ENCODE assay signal across 14 cellular contexts in the genomic region with DNA sequence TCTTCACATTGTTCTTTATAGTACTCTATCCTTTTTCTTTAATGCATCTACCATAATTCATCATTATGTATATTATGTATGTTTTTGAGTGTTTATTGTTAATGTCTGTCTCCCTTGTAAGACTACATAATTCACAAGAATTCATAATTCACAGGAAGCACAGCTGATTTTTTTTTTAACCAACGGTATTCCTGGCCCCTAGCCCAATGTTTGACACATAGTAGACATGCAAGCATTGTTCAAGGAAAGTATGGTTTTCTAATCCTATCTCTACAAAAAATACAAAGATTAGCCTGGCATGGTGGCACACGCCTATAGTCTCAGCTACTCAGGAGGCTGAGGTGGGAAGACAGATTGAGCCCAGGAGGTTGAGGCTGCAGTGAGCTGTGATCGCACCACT.
DNase-seq lines count a peak whose midpoint lies in the region; FAIRE-seq and TF ChIP-seq lines count a peak whose summit lies in the region.
"Had no signal": no experiment of that assay in that cellular context is flagged by ENCODE, and none has a peak within 500 bp of the region (broad histone marks: within the 10 kb centered on the region; RNA-seq: fewer than 3 reads in every experiment).

No MANE protein-coding gene starts in this region.

- no peaks in the 10 kb centered on the region for H3K9me3 Mint-ChIP-seq in brain
- H3K9me3 Mint-ChIP-seq: HFFc6 had no signal

- FAIRE-seq in GM19239 (lab: Jason Lieb, UNC), result no peak

- H3K27ac Mint-ChIP-seq in brain, result peak overlapping the region in 3 of 5 experiments; percentile 28 to 47 (median 36)
- H3K27ac Mint-ChIP-seq: CD4-positive, CD25-positive, alpha-beta regulatory T cell; HFFc6 had no signal

- H3K4me3 Mint-ChIP-seq in brain, result no peak overlapping the region
- H3K4me3 Mint-ChIP-seq: CD4-positive, CD25-positive, alpha-beta regulatory T cell; HFFc6 had no signal

- H3K4me3 ChIP-seq in fibroblast of pulmonary artery (replicated peaks; ENCODE audit: low read depth, low read length), result no peak overlapping the region
- H3K4me3 ChIP-seq: BLaER1 treated with 17β-estradiol and CSF1 and Interleukin-3, amounts not matched to agents 10 nM and 100 nM had no signal

- no peak for TF ChIP-seq CTCF in brain (conservative IDR thresholded peaks at IDR 0.05)
- no peak for TF ChIP-seq CTCF in fibroblast of pulmonary artery (IDR thresholded peaks at IDR 0.05; ENCODE audit: low read length, missing control alignments)

- no peaks in the 10 kb centered on the region for H3K36me3 Mint-ChIP-seq in brain
- H3K36me3 Mint-ChIP-seq: CD4-positive, CD25-positive, alpha-beta regulatory T cell had no signal

- H3K27me3 Mint-ChIP-seq in brain, result no peaks in the 10 kb centered on the region
- H3K27me3 Mint-ChIP-seq: CD4-positive, CD25-positive, alpha-beta regulatory T cell had no signal

- peak; percentile 14 for DNase-seq in NCI-H82 (lab: John Stamatoyannopoulos, UW)
- DNase-seq in NCI-H82 treated with DMSO at 0.1 percent for 48 hours (lab: John Stamatoyannopoulos, UW; ENCODE audit: unreplicated experiment), result no peak
- DNase-seq in fibroblast of pulmonary artery (ENCODE audit: low read depth), result peak; percentile 49
- DNase-seq in effector CD8-positive, alpha-beta T cell (lab: John Stamatoyannopoulos, UW), result no peak
- DNase-seq in 8988T, result no peak
- no peak for DNase-seq in GM19239 (ENCODE audit: insufficient read length, low spot score)
- DNase-seq in nucleus accumbens (lab: John Stamatoyannopoulos, UW), result no peak
- DNase-seq: CD4-positive, CD25-positive, alpha-beta regulatory T cell; DMS53; GF-D8; HCEC 1CT; HFFc6 had no signal

- peaks cover 35% of the 10 kb centered on the region for H3K4me1 Mint-ChIP-seq in brain
- H3K4me1 Mint-ChIP-seq: CD4-positive, CD25-positive, alpha-beta regulatory T cell had no signal

Comparison
In these comparisons a context has a peak if more than half of its experiments do, and no peak if none do; other contexts are left out.
1. DNase-seq: peak in NCI-H82 (single experiment) and fibroblast of pulmonary artery (single experiment); none in NCI-H82 treated with DMSO at 0.1 percent for 48 hours (single experiment), effector CD8-positive, alpha-beta T cell (single experiment), 8988T (single experiment), GM19239 (single experiment) and nucleus accumbens (0 of 56).